8 cellular contexts compared by ENCODE assay signal in genomic region chr1:211606327-211606913, GRCh38. TPM values are rescaled to one million over a fixed set of nuclear protein-coding genes. Genes with fewer than 3 reads are reported as not detected.
A peak's percentile ranks its signal among the peaks of the same experiment; 100 is the strongest.
DNase-seq lines count a peak whose midpoint lies in the region; ATAC-seq lines count a peak whose summit lies in the region.

No MANE protein-coding gene starts in this region.

- no peaks in the 10 kb centered on the region for H3K9me3 Mint-ChIP-seq in activated CD8-positive, alpha-beta T cell treated with anti-CD3 and anti-CD28 coated beads, Interleukin-2, amount 10 ng/mL, durations not matched to agents 7 days and 5 days (ENCODE audit: insufficient read depth)

- peaks cover 23% of the 10 kb centered on the region for H3K4me1 Mint-ChIP-seq in activated CD8-positive, alpha-beta T cell treated with anti-CD3 and anti-CD28 coated beads, Interleukin-2, amount 10 ng/mL, durations not matched to agents 7 days and 5 days (ENCODE audit: low read depth)

- intact Hi-C loops in sciatic nerve (cut with DNase I), result no loop called here
- intact Hi-C loops in posterior cingulate gyrus (cut with DNase I), result no loop called here

- CTCF ChIA-PET in activated CD8-positive, alpha-beta T cell treated with anti-CD3 and anti-CD28 coated beads, Interleukin-2, amount 10 ng/mL, durations not matched to agents 7 days and 5 days (lab: Charles Lee), result interaction anchor here (0.8 to 1.3 kb wide), 6 partner anchors 12 to 126 kb away, joined by 3 to 6 read pairs (median 3); no protein-coding TSS in a partner anchor

- DNase-seq in activated CD8-positive, alpha-beta T cell treated with anti-CD3 and anti-CD28 coated beads, Interleukin-2, amount 10 ng/mL, durations not matched to agents 7 days and 5 days, result no peak
- DNase-seq in sciatic nerve (ENCODE audit: low spot score) (no peak), AG20443 (ENCODE audit: low spot score) (no peak), posterior cingulate gyrus (no peak), NCI-H2227 (lab: John Stamatoyannopoulos, UW; ENCODE audit: unreplicated experiment) (no peak)

- no peaks in the 10 kb centered on the region for H3K36me3 Mint-ChIP-seq in activated CD8-positive, alpha-beta T cell treated with anti-CD3 and anti-CD28 coated beads, Interleukin-2, amount 10 ng/mL, durations not matched to agents 7 days and 5 days (ENCODE audit: low read depth)

- H3K79me2 ChIP-seq in ACC112 (ENCODE audit: control insufficient read depth, insufficient read depth, low read length, unreplicated experiment), result no peaks in the 10 kb centered on the region

- peak overlapping the region; percentile 85 for H3K27ac Mint-ChIP-seq in activated CD8-positive, alpha-beta T cell treated with anti-CD3 and anti-CD28 coated beads, Interleukin-2, amount 10 ng/mL, durations not matched to agents 7 days and 5 days

- peaks cover 12% of the 10 kb centered on the region for H3K27me3 Mint-ChIP-seq in activated CD8-positive, alpha-beta T cell treated with anti-CD3 and anti-CD28 coated beads, Interleukin-2, amount 10 ng/mL, durations not matched to agents 7 days and 5 days (ENCODE audit: low read depth)

- no peak overlapping the region for H3K4me3 ChIP-seq in ACC112 (ENCODE audit: low read depth, low read length)

- no peak overlapping the region for H3K27ac ChIP-seq in ACC112 (ENCODE audit: low read depth, low read length)

- H3K4me3 Mint-ChIP-seq in activated CD8-positive, alpha-beta T cell treated with anti-CD3 and anti-CD28 coated beads, Interleukin-2, amount 10 ng/mL, durations not matched to agents 7 days and 5 days, result peak overlapping the region; percentile 60

- ATAC-seq in GM19023 (IDR thresholded peaks at IDR 0.05; ENCODE audit: unreplicated experiment) (peak; percentile 73), HG03103 (IDR thresholded peaks at IDR 0.05; ENCODE audit: low read depth, unreplicated experiment) (peak; percentile 78), sciatic nerve (peak; percentile 64)
- ATAC-seq in activated CD8-positive, alpha-beta T cell treated with anti-CD3 and anti-CD28 coated beads, Interleukin-2, amount 10 ng/mL, durations not matched to agents 7 days and 5 days, result peak; percentile 57

- peaks cover 31% of the 10 kb centered on the region for H3K4me1 ChIP-seq in ACC112 (ENCODE audit: control insufficient read depth, insufficient read depth, low read length, unreplicated experiment)

- POLR2A ChIA-PET in activated CD8-positive, alpha-beta T cell treated with anti-CD3 and anti-CD28 coated beads, Interleukin-2, amount 10 ng/mL, durations not matched to agents 7 days and 5 days (lab: Charles Lee), result interaction anchor here (0.7 to 1.0 kb wide), 2 partner anchors 28 to 429 kb away, joined by 3 to 4 read pairs; partner anchors contain the start of genes DTL, INTS7 and SLC30A1

- H3K36me3 ChIP-seq in ACC112 (ENCODE audit: insufficient read depth, low read length), result no peaks in the 10 kb centered on the region

- no peaks in the 10 kb centered on the region for H3K27me3 ChIP-seq in ACC112 (ENCODE audit: insufficient read depth, low read length)

- peak overlapping the region; percentile 30 for H2AFZ ChIP-seq in ACC112 (ENCODE audit: low read length, unreplicated experiment)

RNA-seq across cellular contexts. Expression of gene SLC30A1, which starts 27.5 kb away (rescaled TPM):
- 10 to 100 TPM; 14.5 to 15.6 TPM for total RNA-seq in activated CD8-positive, alpha-beta T cell treated with anti-CD3 and anti-CD28 coated beads, Interleukin-2, amount 10 ng/mL, durations not matched to agents 7 days and 5 days
- total RNA-seq in sciatic nerve, result 24.6 TPM
